Comparison of ENCODE assay signal across 23 cellular contexts in the genomic region with DNA sequence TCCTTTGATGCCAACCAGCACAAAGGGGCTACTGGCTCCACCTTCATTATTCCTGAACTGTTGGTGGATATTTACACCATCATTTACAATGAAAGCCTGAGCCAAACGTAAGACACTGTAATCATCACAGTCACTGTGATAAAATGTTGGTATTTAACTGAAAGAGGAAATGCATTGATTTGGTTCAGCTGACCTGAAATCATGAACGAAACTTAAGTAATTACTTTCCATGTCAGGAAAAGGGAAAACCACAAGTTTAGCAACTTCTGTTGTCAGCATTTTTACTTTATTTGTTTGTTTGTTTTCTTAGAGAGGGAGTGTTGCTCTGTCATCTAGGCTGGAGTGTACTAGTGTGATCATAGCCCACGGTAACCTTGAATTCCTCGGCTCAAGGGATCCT.
"Had no signal": no experiment of that assay in that cellular context is flagged by ENCODE, and none has a peak within 500 bp of the region (broad histone marks: within the 10 kb centered on the region; RNA-seq: fewer than 3 reads in every experiment).

No MANE protein-coding gene starts in this region.

- H3K9me3 ChIP-seq: colonic mucosa, esophagus muscularis mucosa, lower lobe of right lung, neutrophil, tibial artery had no signal

- H3K27ac Mint-ChIP-seq: activated CD4-positive, alpha-beta T cell treated with anti-CD3 and anti-CD28 coated beads for 36 hours; activated naive CD8-positive, alpha-beta T cell treated with anti-CD3 and anti-CD28 coated beads for 36 hours; activated T-helper 1 cell treated with anti-CD3 and anti-CD28 coated beads, Interleukin-12 subunit alpha, Interleukin-12 subunit beta, Interleukin-2, Interleukin-4 antibody, amounts not matched to agents 30 ng/mL and 10 ng/mL and 1 ng/mL, durations not matched to agents 14 hours and 24 hours and 36 hours; brain; natural killer cell treated with Interleukin-12 subunit alpha and Interleukin-12 subunit beta and Interleukin-15 and Interleukin-18, amount 100 ng/mL, for 72 hours; WTC11 had no signal

- DNase-seq: activated CD4-positive, alpha-beta T cell treated with anti-CD3 and anti-CD28 coated beads for 36 hours; activated CD4-positive, alpha-beta T cell treated with anti-CD3 and anti-CD28 coated beads, Interleukin-2, amount 50 U/mL, for 48 hours; activated naive CD4-positive, alpha-beta T cell; activated naive CD8-positive, alpha-beta T cell treated with anti-CD3 and anti-CD28 coated beads for 36 hours; amygdala; central memory CD4-positive, alpha-beta T cell; colonic mucosa; head of caudate nucleus; lower lobe of right lung; retina; stimulated activated CD4-positive, alpha-beta T cell treated with anti-CD3 and anti-CD28 coated beads, Interleukin-12 subunit alpha, Interleukin-12 subunit beta, amount 100 ng/mL, for 4 hours; stimulated activated CD4-positive, alpha-beta T cell treated with anti-CD3 and anti-CD28 coated beads, Interleukin-2, amount 100 ng/mL, for 24 hours; stimulated activated naive CD4-positive, alpha-beta T cell treated with Interleukin-2 at 50 U/mL for 16 hours; substantia nigra; T-helper 2 cell; tibial artery had no signal

- ATAC-seq: activated CD4-positive, alpha-beta T cell treated with anti-CD3 and anti-CD28 coated beads for 36 hours; lower lobe of right lung; natural killer cell treated with Interleukin-12 subunit alpha and Interleukin-12 subunit beta and Interleukin-15 and Interleukin-18, amount 100 ng/mL, for 72 hours; WTC11 had no signal

- H3K27me3 ChIP-seq: colonic mucosa, esophagus muscularis mucosa, neutrophil, tibial artery had no signal

- H3K4me1 Mint-ChIP-seq: activated CD4-positive, alpha-beta T cell treated with anti-CD3 and anti-CD28 coated beads for 36 hours; activated naive CD8-positive, alpha-beta T cell treated with anti-CD3 and anti-CD28 coated beads for 36 hours; brain; WTC11 had no signal

- H3K27ac ChIP-seq: colonic mucosa, esophagus muscularis mucosa, lower lobe of right lung, neutrophil, tibial artery had no signal

- H3K36me3 Mint-ChIP-seq: activated naive CD8-positive, alpha-beta T cell treated with anti-CD3 and anti-CD28 coated beads for 36 hours; brain; natural killer cell treated with Interleukin-12 subunit alpha and Interleukin-12 subunit beta and Interleukin-15 and Interleukin-18, amount 100 ng/mL, for 72 hours; WTC11 had no signal

- H3K4me3 ChIP-seq: colonic mucosa, esophagus muscularis mucosa, lower lobe of right lung, tibial artery had no signal

- FAIRE-seq: keratinocyte had no signal

- H3K36me3 ChIP-seq: colonic mucosa, esophagus muscularis mucosa, lower lobe of right lung, neutrophil, tibial artery had no signal

- H3K27me3 Mint-ChIP-seq: activated CD4-positive, alpha-beta T cell treated with anti-CD3 and anti-CD28 coated beads for 36 hours; activated naive CD8-positive, alpha-beta T cell treated with anti-CD3 and anti-CD28 coated beads for 36 hours; brain; natural killer cell treated with Interleukin-12 subunit alpha and Interleukin-12 subunit beta and Interleukin-15 and Interleukin-18, amount 100 ng/mL, for 72 hours had no signal

- H3K4me1 ChIP-seq: colonic mucosa, esophagus muscularis mucosa, lower lobe of right lung, tibial artery had no signal

- H3K9me3 Mint-ChIP-seq: activated naive CD8-positive, alpha-beta T cell treated with anti-CD3 and anti-CD28 coated beads for 36 hours; activated T-helper 1 cell treated with anti-CD3 and anti-CD28 coated beads, Interleukin-12 subunit alpha, Interleukin-12 subunit beta, Interleukin-2, Interleukin-4 antibody, amounts not matched to agents 30 ng/mL and 10 ng/mL and 1 ng/mL, durations not matched to agents 14 hours and 24 hours and 36 hours; brain; natural killer cell treated with Interleukin-12 subunit alpha and Interleukin-12 subunit beta and Interleukin-15 and Interleukin-18, amount 100 ng/mL, for 72 hours; WTC11 had no signal

- H3K4me3 Mint-ChIP-seq: activated CD4-positive, alpha-beta T cell treated with anti-CD3 and anti-CD28 coated beads for 36 hours; activated naive CD8-positive, alpha-beta T cell treated with anti-CD3 and anti-CD28 coated beads for 36 hours; activated T-helper 1 cell treated with anti-CD3 and anti-CD28 coated beads, Interleukin-12 subunit alpha, Interleukin-12 subunit beta, Interleukin-2, Interleukin-4 antibody, amounts not matched to agents 30 ng/mL and 10 ng/mL and 1 ng/mL, durations not matched to agents 14 hours and 24 hours and 36 hours; brain; natural killer cell treated with Interleukin-12 subunit alpha and Interleukin-12 subunit beta and Interleukin-15 and Interleukin-18, amount 100 ng/mL, for 72 hours; WTC11 had no signal
